In the genomic region with DNA sequence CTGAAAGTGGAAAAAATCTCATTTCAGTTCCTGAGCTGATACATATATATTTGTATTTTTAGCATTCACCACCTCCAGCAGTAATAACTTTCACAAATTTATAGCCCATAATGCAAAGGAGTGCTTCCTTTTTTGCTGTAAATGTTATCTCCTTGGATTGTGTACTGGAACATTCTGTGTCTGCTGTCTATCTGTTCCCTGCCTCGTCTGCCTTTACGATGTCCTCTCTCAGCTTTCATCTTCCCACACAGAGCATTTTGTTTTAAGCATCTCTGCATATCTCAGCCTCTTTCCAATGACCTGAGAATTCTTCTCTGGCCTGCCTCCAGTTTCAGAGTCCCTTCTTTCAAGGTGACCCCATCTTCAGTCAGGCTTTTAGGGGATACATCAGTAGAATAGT, we compare ENCODE assay signal across 30 cellular contexts. TPM values are rescaled to one million over a fixed set of nuclear protein-coding genes. Genes with fewer than 3 reads are reported as not detected.
"Had no signal": no experiment of that assay in that cellular context is flagged by ENCODE, and none has a peak within 500 bp of the region (broad histone marks: within the 10 kb centered on the region; RNA-seq: fewer than 3 reads in every experiment).

No MANE protein-coding gene starts in this region.

- H3K4me1 ChIP-seq: left lung, lower lobe of right lung, neural progenitor cell, pancreas, prostate gland, spleen, suprapubic skin, tibial artery, upper lobe of right lung had no signal

- H3K27me3 ChIP-seq: left lung, neural progenitor cell, neutrophil, pancreas, suprapubic skin, tibial artery, upper lobe of right lung had no signal

- DNase-seq: kidney; left colon; left lung; lower lobe of right lung; mammary epithelial cell; mesenchymal stem cell; naive B cell; natural killer cell; nephron progenitor cell; occipital lobe; pancreas; posterior cingulate gyrus; retina; right cardiac atrium; spleen; stimulated activated CD4-positive, alpha-beta T cell treated with anti-CD3 and anti-CD28 coated beads, Interleukin-4, amount 100 ng/mL, for 24 hours; stimulated activated naive CD4-positive, alpha-beta T cell; tibial artery; trophoblast cell; upper lobe of right lung had no signal

- H3K4me3 Mint-ChIP-seq: naive B cell; natural killer cell; nephron progenitor cell; neural progenitor cell; stimulated activated effector memory CD8-positive, alpha-beta T cell treated with anti-CD3 and anti-CD28 coated beads, Interleukin-12 subunit alpha, Interleukin-12 subunit beta, amount 100 ng/mL, for 72 hours; stimulated activated naive CD8-positive, alpha-beta T cell treated with anti-CD3 and anti-CD28 coated beads, Interleukin-15, Interleukin-2, amounts not matched to agents 100 ng/mL and 50 ng/mL, for 24 hours had no signal

- H3K4me3 ChIP-seq: left lung, lower lobe of right lung, neural progenitor cell, pancreas, prostate gland, skin epidermis, spleen, suprapubic skin, thoracic aorta, tibial artery, upper lobe of right lung had no signal

- H3K36me3 ChIP-seq: left lung, lower lobe of right lung, neutrophil, pancreas, prostate gland, spleen, suprapubic skin, thoracic aorta, tibial artery, upper lobe of right lung had no signal

- H3K4me2 ChIP-seq: neural progenitor cell had no signal

- H3K36me3 Mint-ChIP-seq: naive B cell; natural killer cell; stimulated activated effector memory CD8-positive, alpha-beta T cell treated with anti-CD3 and anti-CD28 coated beads, Interleukin-12 subunit alpha, Interleukin-12 subunit beta, amount 100 ng/mL, for 72 hours had no signal

- H3K9me3 ChIP-seq: left lung, lower lobe of right lung, neutrophil, pancreas, prostate gland, suprapubic skin, thoracic aorta, tibial artery, upper lobe of right lung had no signal

- H3K27ac ChIP-seq: left lung, lower lobe of right lung, neural progenitor cell, neutrophil, pancreas, prostate gland, skin epidermis, spleen, suprapubic skin, thoracic aorta, tibial artery, upper lobe of right lung had no signal

- H3K9ac ChIP-seq: neural progenitor cell had no signal

- H3K4me1 Mint-ChIP-seq: naive B cell; natural killer cell; neural progenitor cell; stimulated activated effector memory CD8-positive, alpha-beta T cell treated with anti-CD3 and anti-CD28 coated beads, Interleukin-12 subunit alpha, Interleukin-12 subunit beta, amount 100 ng/mL, for 72 hours had no signal

- ATAC-seq: left colon; left lung; lower lobe of right lung; natural killer cell; pancreas; right cardiac atrium; sciatic nerve; stimulated activated effector memory CD8-positive, alpha-beta T cell treated with anti-CD3 and anti-CD28 coated beads, Interleukin-12 subunit alpha, Interleukin-12 subunit beta, amount 100 ng/mL, for 72 hours; upper lobe of right lung had no signal

- H2AFZ ChIP-seq: neural progenitor cell had no signal

- H3K9me3 Mint-ChIP-seq: natural killer cell; stimulated activated naive CD8-positive, alpha-beta T cell treated with anti-CD3 and anti-CD28 coated beads, Interleukin-15, Interleukin-2, amounts not matched to agents 100 ng/mL and 50 ng/mL, for 24 hours had no signal

- H3K27me3 Mint-ChIP-seq: stimulated activated naive CD8-positive, alpha-beta T cell treated with anti-CD3 and anti-CD28 coated beads, Interleukin-15, Interleukin-2, amounts not matched to agents 100 ng/mL and 50 ng/mL, for 24 hours had no signal

- H3K27ac Mint-ChIP-seq: naive B cell; natural killer cell; nephron progenitor cell; neural progenitor cell; stimulated activated effector memory CD8-positive, alpha-beta T cell treated with anti-CD3 and anti-CD28 coated beads, Interleukin-12 subunit alpha, Interleukin-12 subunit beta, amount 100 ng/mL, for 72 hours; stimulated activated naive CD8-positive, alpha-beta T cell treated with anti-CD3 and anti-CD28 coated beads, Interleukin-15, Interleukin-2, amounts not matched to agents 100 ng/mL and 50 ng/mL, for 24 hours had no signal

RNA-seq across cellular contexts. Expression of a gene that starts 43.1 kb away (rescaled TPM):
- total RNA-seq: mammary epithelial cell, mononuclear cell, natural killer cell had no signal
- polyA plus RNA-seq: mammary epithelial cell had no signal
